In the genomic region with DNA sequence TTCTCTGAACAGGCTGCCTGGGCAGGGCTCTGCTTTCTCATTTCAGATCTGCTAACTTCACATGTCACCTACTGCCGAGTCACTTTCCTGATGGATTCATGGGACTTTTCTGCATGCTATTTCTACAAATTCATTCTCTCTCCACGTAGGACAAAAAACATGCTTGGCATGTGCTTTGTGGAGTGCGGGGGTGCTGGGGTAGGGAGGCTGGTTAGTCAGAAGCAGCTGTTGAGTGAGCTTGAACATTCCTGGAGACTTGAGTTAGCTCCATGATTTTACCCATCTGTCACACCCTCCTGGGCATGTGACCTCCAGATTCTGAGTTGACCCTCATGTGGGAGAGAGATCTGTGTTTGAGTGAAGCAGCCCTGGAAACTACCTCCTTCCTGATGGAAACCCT, we compare ENCODE assay signal across 10 cellular contexts.
DNase-seq lines count a peak whose midpoint lies in the region; ATAC-seq and TF ChIP-seq lines count a peak whose summit lies in the region.
"Had no signal": no experiment of that assay in that cellular context is flagged by ENCODE, and none has a peak within 500 bp of the region (broad histone marks: within the 10 kb centered on the region; RNA-seq: fewer than 3 reads in every experiment).

No MANE protein-coding gene starts in this region.

- DNase-seq in EH (ENCODE audit: low read depth): peak; percentile 100
- DNase-seq in T1000 (lab: John Stamatoyannopoulos, UW): peak; percentile 56
- peak; percentile 98 to 99 for DNase-seq in foreskin fibroblast
- DNase-seq in retinal pigment epithelial cell (ENCODE audit: low read depth): peak; percentile 83
- no peak for DNase-seq in NCI-H1436 (lab: John Stamatoyannopoulos, UW)
- DNase-seq in activated effector memory CD4-positive, alpha-beta T cell treated with Interleukin-2 at 50 U/mL for 16 hours: no peak
- no peak for DNase-seq in erythroblast (lab: John Stamatoyannopoulos, UW)
- DNase-seq: stimulated activated naive CD4-positive, alpha-beta T cell treated with Interleukin-2 at 50 U/mL for 16 hours had no signal

- TF ChIP-seq CTCF in foreskin fibroblast (IDR thresholded peaks at IDR 0.05; ENCODE audit: low read depth, low read length) (no peak), retinal pigment epithelial cell (conservative IDR thresholded peaks at IDR 0.05; ENCODE audit: low read depth, low read length) (no peak)

- H3K4me3 ChIP-seq in foreskin fibroblast (ENCODE audit: low read depth in 1 of 2, low read length in 2 of 2) (no peak overlapping the region), retinal pigment epithelial cell (ENCODE audit: low read length) (no peak overlapping the region)
- H3K4me3 ChIP-seq: pancreas had no signal

- TF ChIP-seq POLR2A in erythroblast (IDR thresholded peaks at IDR 0.05; ENCODE audit: low read length): no peak

- no peak for ATAC-seq in GM21360 (IDR thresholded peaks at IDR 0.05; ENCODE audit: unreplicated experiment)

Comparison
In these comparisons a context has a peak if more than half of its experiments do, and no peak if none do; other contexts are left out.
1. DNase-seq: peak in EH (single experiment), T1000 (single experiment), foreskin fibroblast (2 of 2) and retinal pigment epithelial cell (single experiment); none in NCI-H1436 (single experiment), activated effector memory CD4-positive, alpha-beta T cell treated with Interleukin-2 at 50 U/mL for 16 hours (single experiment) and erythroblast (0 of 2).